ENCODE assay signal across 1 cellular context in genomic region chr13:60261432-60262351, GRCh38.
TF ChIP-seq lines count a peak whose summit lies in the region.

No MANE protein-coding gene starts in this region.

TF ChIP-seq in H1, 55 proteins besides CTCF, POLR2A, EP300 and RAD21 (continued from another document):
- TF ChIP-seq MAFK (IDR thresholded peaks at IDR 0.05; ENCODE audit: low read depth, low read length) (no peak), TAF1 (IDR thresholded peaks at IDR 0.05; ENCODE audit: low read depth, low read length) (0 out of 2 replicates have a peak, but pooled peaks have one; percentile 13), BCL11A (IDR thresholded peaks at IDR 0.05; ENCODE audit: low read depth in 2 of 2, low read length in 2 of 2) (no peak), TBP (IDR thresholded peaks at IDR 0.05; ENCODE audit: low read depth, low read length) (peak; percentile 78), SIX5 (IDR thresholded peaks at IDR 0.05; ENCODE audit: low read depth, low read length) (no peak), CHD2 (IDR thresholded peaks at IDR 0.05; ENCODE audit: low read length) (no peak), GTF2F1 (IDR thresholded peaks at IDR 0.05; ENCODE audit: borderline replicate concordance, low read depth, low read length) (no peak), NRF1 (IDR thresholded peaks at IDR 0.05; ENCODE audit: low read depth, low read length) (no peak), E2F6 (IDR thresholded peaks at IDR 0.05) (no peak), CBX8 (IDR thresholded peaks at IDR 0.05; ENCODE audit: borderline replicate concordance, low read depth, low read length) (no peak), HDAC6 (IDR thresholded peaks at IDR 0.05; ENCODE audit: low read depth, low read length) (no peak), EGR1 (IDR thresholded peaks at IDR 0.05; ENCODE audit: borderline replicate concordance, low read depth, low read length) (no peak), ATF2 (IDR thresholded peaks at IDR 0.05; ENCODE audit: low read length) (no peak), SP4 (IDR thresholded peaks at IDR 0.05; ENCODE audit: low read length) (no peak), CEBPB (IDR thresholded peaks at IDR 0.05; ENCODE audit: low read depth, low read length) (no peak), CTBP2 (IDR thresholded peaks at IDR 0.05; ENCODE audit: borderline replicate concordance, insufficient read depth, insufficient read length, low read length) (no peak), BRCA1 (IDR thresholded peaks at IDR 0.05; ENCODE audit: low read depth, low read length) (no peak), CHD7 (IDR thresholded peaks at IDR 0.05; ENCODE audit: insufficient replicate concordance, low read length) (no peak), RNF2 (IDR thresholded peaks at IDR 0.05; ENCODE audit: borderline replicate concordance, low read depth, low read length, missing control alignments, poor library complexity, severe bottlenecking) (no peak), SP1 (IDR thresholded peaks at IDR 0.05; ENCODE audit: low read depth, low read length) (0 out of 2 replicates have a peak, but pooled peaks have one; percentile 19), YY1 (IDR thresholded peaks at IDR 0.05; ENCODE audit: low read depth, low read length) (peak; percentile 73), MAX (IDR thresholded peaks at IDR 0.05) (peak; percentile 49; the same call in 1 of the 2 replicates), FOSL1 (IDR thresholded peaks at IDR 0.05; ENCODE audit: insufficient read depth, low read depth, low read length) (no peak), USF2 (IDR thresholded peaks at IDR 0.05; ENCODE audit: low read length) (no peak), GABPA (IDR thresholded peaks at IDR 0.05; ENCODE audit: borderline replicate concordance, insufficient read depth, low read length) (no peak), SIRT6 (IDR thresholded peaks at IDR 0.05; ENCODE audit: low read length) (no peak), SRF (IDR thresholded peaks at IDR 0.05; ENCODE audit: low read depth, low read length) (no peak), TAF7 (optimal IDR thresholded peaks at IDR 0.05; ENCODE audit: borderline replicate concordance, low read depth, low read length) (no peak), POU5F1 (IDR thresholded peaks at IDR 0.05; ENCODE audit: low read depth, low read length) (peak; percentile 67; the same call in 1 of the 2 replicates), POLR2AphosphoS5 (IDR thresholded peaks at IDR 0.05; ENCODE audit: low read depth, low read length) (no peak)
